In the genomic region with DNA sequence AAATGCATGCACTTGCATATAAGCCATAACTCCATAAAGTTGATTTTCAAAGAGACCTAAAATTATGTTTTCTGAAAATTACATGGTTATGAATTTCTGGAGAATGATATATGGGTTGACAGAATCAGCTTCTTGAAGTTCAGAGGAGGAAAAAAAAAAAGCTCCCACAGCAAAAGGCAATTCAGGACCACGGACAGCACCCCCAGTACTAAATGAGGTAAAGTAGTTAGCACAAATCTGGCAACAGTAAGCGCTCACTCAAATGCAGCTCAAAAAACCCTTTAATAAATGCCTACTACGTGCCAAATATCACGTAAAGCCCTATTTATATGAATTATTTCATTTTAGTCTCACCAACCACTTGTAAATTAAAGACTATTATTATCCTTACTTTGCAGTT, we compare ENCODE assay signal across 1 cellular context.
TF ChIP-seq lines count a peak whose summit lies in the region.

No MANE protein-coding gene starts in this region.

TF ChIP-seq in HepG2, 621 proteins besides CTCF, POLR2A, EP300 and RAD21 (continued from another document and continues in another):
- TF ChIP-seq HNF1B (CRISPR knock-in tag; IDR thresholded peaks at IDR 0.05) (no peak), NRL (CRISPR knock-in tag; IDR thresholded peaks at IDR 0.05; ENCODE audit: borderline replicate concordance) (no peak), PAXIP1 (CRISPR knock-in tag; conservative IDR thresholded peaks at IDR 0.05) (no peak), PRMT3 (CRISPR knock-in tag; IDR thresholded peaks at IDR 0.05; ENCODE audit: borderline replicate concordance, low read depth) (no peak), SALL2 (CRISPR knock-in tag; IDR thresholded peaks at IDR 0.05) (no peak), BHLHE40 (IDR thresholded peaks at IDR 0.05; ENCODE audit: low read length) (no peak), NAIF1 (CRISPR knock-in tag; IDR thresholded peaks at IDR 0.05; ENCODE audit: borderline replicate concordance) (peak; percentile 62; the same call in 1 of the 2 replicates), ZNF563 (CRISPR knock-in tag; IDR thresholded peaks at IDR 0.05) (no peak), NR2F1 (CRISPR knock-in tag; IDR thresholded peaks at IDR 0.05) (no peak), CBX2 (IDR thresholded peaks at IDR 0.05; ENCODE audit: low read depth, low read length) (no peak), CBX2 (CRISPR knock-in tag; IDR thresholded peaks at IDR 0.05; ENCODE audit: low read depth) (no peak), HMGXB3 (CRISPR knock-in tag; IDR thresholded peaks at IDR 0.05; ENCODE audit: borderline replicate concordance) (peak; percentile 76; the same call in 1 of the 2 replicates), ZNF292 (CRISPR knock-in tag; IDR thresholded peaks at IDR 0.05; ENCODE audit: borderline replicate concordance, low read depth) (no peak), NFAT5 (CRISPR knock-in tag; IDR thresholded peaks at IDR 0.05) (no peak), ZSCAN30 (CRISPR knock-in tag; IDR thresholded peaks at IDR 0.05) (no peak), HMG20B (CRISPR knock-in tag; conservative IDR thresholded peaks at IDR 0.05) (peak; percentile 58; the same call in 1 of the 2 replicates), ZNF660 (CRISPR knock-in tag; IDR thresholded peaks at IDR 0.05; ENCODE audit: borderline replicate concordance, low read depth) (no peak), CERS6 (CRISPR knock-in tag; IDR thresholded peaks at IDR 0.05) (no peak)
- TF ChIP-seq, protein P1, sequence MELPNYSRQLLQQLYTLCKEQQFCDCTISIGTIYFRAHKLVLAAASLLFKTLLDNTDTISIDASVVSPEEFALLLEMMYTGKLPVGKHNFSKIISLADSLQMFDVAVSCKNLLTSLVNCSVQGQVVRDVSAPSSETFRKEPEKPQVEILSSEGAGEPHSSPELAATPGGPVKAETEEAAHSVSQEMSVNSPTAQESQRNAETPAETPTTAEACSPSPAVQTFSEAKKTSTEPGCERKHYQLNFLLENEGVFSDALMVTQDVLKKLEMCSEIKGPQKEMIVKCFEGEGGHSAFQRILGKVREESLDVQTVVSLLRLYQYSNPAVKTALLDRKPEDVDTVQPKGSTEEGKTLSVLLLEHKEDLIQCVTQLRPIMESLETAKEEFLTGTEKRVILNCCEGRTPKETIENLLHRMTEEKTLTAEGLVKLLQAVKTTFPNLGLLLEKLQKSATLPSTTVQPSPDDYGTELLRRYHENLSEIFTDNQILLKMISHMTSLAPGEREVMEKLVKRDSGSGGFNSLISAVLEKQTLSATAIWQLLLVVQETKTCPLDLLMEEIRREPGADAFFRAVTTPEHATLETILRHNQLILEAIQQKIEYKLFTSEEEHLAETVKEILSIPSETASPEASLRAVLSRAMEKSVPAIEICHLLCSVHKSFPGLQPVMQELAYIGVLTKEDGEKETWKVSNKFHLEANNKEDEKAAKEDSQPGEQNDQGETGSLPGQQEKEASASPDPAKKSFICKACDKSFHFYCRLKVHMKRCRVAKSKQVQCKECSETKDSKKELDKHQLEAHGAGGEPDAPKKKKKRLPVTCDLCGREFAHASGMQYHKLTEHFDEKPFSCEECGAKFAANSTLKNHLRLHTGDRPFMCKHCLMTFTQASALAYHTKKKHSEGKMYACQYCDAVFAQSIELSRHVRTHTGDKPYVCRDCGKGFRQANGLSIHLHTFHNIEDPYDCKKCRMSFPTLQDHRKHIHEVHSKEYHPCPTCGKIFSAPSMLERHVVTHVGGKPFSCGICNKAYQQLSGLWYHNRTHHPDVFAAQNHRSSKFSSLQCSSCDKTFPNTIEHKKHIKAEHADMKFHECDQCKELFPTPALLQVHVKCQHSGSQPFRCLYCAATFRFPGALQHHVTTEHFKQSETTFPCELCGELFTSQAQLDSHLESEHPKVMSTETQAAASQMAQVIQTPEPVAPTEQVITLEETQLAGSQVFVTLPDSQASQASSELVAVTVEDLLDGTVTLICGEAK (IDR thresholded peaks at IDR 0.05): no peak
- TF ChIP-seq, protein P1 (CRISPR knock-in tag; IDR thresholded peaks at IDR 0.05): no peak
- TF ChIP-seq, protein P2, sequence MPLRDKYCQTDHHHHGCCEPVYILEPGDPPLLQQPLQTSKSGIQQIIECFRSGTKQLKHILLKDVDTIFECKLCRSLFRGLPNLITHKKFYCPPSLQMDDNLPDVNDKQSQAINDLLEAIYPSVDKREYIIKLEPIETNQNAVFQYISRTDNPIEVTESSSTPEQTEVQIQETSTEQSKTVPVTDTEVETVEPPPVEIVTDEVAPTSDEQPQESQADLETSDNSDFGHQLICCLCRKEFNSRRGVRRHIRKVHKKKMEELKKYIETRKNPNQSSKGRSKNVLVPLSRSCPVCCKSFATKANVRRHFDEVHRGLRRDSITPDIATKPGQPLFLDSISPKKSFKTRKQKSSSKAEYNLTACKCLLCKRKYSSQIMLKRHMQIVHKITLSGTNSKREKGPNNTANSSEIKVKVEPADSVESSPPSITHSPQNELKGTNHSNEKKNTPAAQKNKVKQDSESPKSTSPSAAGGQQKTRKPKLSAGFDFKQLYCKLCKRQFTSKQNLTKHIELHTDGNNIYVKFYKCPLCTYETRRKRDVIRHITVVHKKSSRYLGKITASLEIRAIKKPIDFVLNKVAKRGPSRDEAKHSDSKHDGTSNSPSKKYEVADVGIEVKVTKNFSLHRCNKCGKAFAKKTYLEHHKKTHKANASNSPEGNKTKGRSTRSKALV (CRISPR knock-in tag; IDR thresholded peaks at IDR 0.05): no peak
